Comparison of ENCODE assay signal across 2 cellular contexts in genomic region chr7:16419859-16420258, GRCh38.
TF ChIP-seq lines count a peak whose summit lies in the region.

No MANE protein-coding gene starts in this region.

TF ChIP-seq in SK-N-SH, 30 proteins besides CTCF, POLR2A, EP300 and RAD21 (continued from another document):
- TF ChIP-seq ZBTB33 (IDR thresholded peaks at IDR 0.05; ENCODE audit: borderline replicate concordance, low read depth), result no peak
- TF ChIP-seq CHD2 (IDR thresholded peaks at IDR 0.05; ENCODE audit: low read length, partially characterized antibody), result no peak
TF ChIP-seq in SK-N-SH: peak in this region for 0.

TF ChIP-seq in SK-N-SH treated with all-trans-retinoic acid at 6 μM for 48 hours, 23 proteins besides CTCF, POLR2A, EP300 and RAD21 (continued from another document):
- TF ChIP-seq CSRNP3 (CRISPR knock-in tag; IDR thresholded peaks at IDR 0.05) (no peak), CSDC2 (CRISPR knock-in tag; IDR thresholded peaks at IDR 0.05) (no peak), ISL1 (CRISPR knock-in tag; IDR thresholded peaks at IDR 0.05) (no peak), ZFP30 (CRISPR knock-in tag; IDR thresholded peaks at IDR 0.05) (no peak), PATZ1 (CRISPR knock-in tag; IDR thresholded peaks at IDR 0.05; ENCODE audit: borderline replicate concordance) (no peak), RARB (CRISPR knock-in tag; IDR thresholded peaks at IDR 0.05) (no peak), BACH2 (CRISPR knock-in tag; IDR thresholded peaks at IDR 0.05; ENCODE audit: borderline replicate concordance) (no peak)
